ENCODE assay signal across 26 cellular contexts in genomic region chr7:125173571-125173970, GRCh38.
DNase-seq lines count a peak whose midpoint lies in the region; ATAC-seq, FAIRE-seq and TF ChIP-seq lines count a peak whose summit lies in the region.
"Had no signal": no experiment of that assay in that cellular context is flagged by ENCODE, and none has a peak within 500 bp of the region (broad histone marks: within the 10 kb centered on the region; RNA-seq: fewer than 3 reads in every experiment).

No MANE protein-coding gene starts in this region.

- DNase-seq in A549 (ENCODE audit: low read depth in 1 of 2, low spot score in 1 of 2): no peak
- DNase-seq in OCI-M1 (lab: John Stamatoyannopoulos, UW): peak; percentile 37
- DNase-seq in GM12878 (ENCODE audit: low read depth, low spot score): no peak
- peak; percentile 26 for DNase-seq in epithelial cell of prostate (ENCODE audit: low read depth, low spot score)
- no peak for DNase-seq in CD4-positive, alpha-beta memory T cell
- DNase-seq in stimulated activated CD4-positive, alpha-beta T cell treated with anti-CD3 and anti-CD28 coated beads, Interleukin-1b, Interleukin-23, amount 100 ng/mL, for 48 hours: no peak
- DNase-seq in CD8-positive, alpha-beta T cell: no peak
- no peak for DNase-seq in midbrain (lab: John Stamatoyannopoulos, UW)
- DNase-seq: CD8-positive, alpha-beta memory T cell; IMR-90; Karpas-422; MG63; NCI-H1048; NCI-H1436; NCI-H2029; NCI-H2171; NCI-H446; NCI-H526 treated with DMSO at 0.1 percent for 48 hours; NK-92 treated with Interleukin-12 subunit alpha and Interleukin-12 subunit beta, amount 100 ng/mL, for 24 hours; SIG-M5 had no signal

- no peaks in the 10 kb centered on the region for H3K27me3 Mint-ChIP-seq in CD4-positive, alpha-beta memory T cell
- H3K27me3 Mint-ChIP-seq in CD8-positive, alpha-beta T cell (ENCODE audit: low read depth): no peaks in the 10 kb centered on the region
- H3K27me3 Mint-ChIP-seq: CD8-positive, alpha-beta memory T cell had no signal

- CTCF ChIA-PET in A549 (lab: Yijun Ruan, JAX) (no interaction called here), GM12878 (lab: Yijun Ruan, JAX) (no interaction called here)
- CTCF ChIA-PET in CD4-positive, alpha-beta memory T cell (lab: Charles Lee; ENCODE audit: partially characterized antibody): no interaction called here
- CTCF ChIA-PET in CD8-positive, alpha-beta T cell (lab: Charles Lee): no interaction called here

- ATAC-seq in A549: no peak
- peak; percentile 83 for ATAC-seq in GM12878
- no peak for ATAC-seq in CD8-positive, alpha-beta T cell
- ATAC-seq: SK-N-SH treated with all-trans-retinoic acid at 6 μM for 48 hours had no signal

- no peaks in the 10 kb centered on the region for H3K27me3 ChIP-seq in GM12878 (replicated peaks in 1 of 2; ENCODE audit: control insufficient read depth in 2 of 2, insufficient read depth in 2 of 2, low read length in 1 of 2)
- no peaks in the 10 kb centered on the region for H3K27me3 ChIP-seq in CD4-positive, alpha-beta memory T cell (ENCODE audit: insufficient read depth, low read length)
- no peaks in the 10 kb centered on the region for H3K27me3 ChIP-seq in CD8-positive, alpha-beta T cell (ENCODE audit: insufficient read depth, low read length)
- H3K27me3 ChIP-seq: BLaER1, MG63 had no signal

- POLR2A ChIA-PET in A549 (lab: Yijun Ruan, JAX): no interaction called here
- POLR2A ChIA-PET in GM12878 (lab: Charles Lee): no interaction called here
- POLR2A ChIA-PET in CD4-positive, alpha-beta memory T cell (lab: Charles Lee; ENCODE audit: partially characterized antibody): no interaction called here
- POLR2A ChIA-PET in CD8-positive, alpha-beta T cell (lab: Charles Lee): no interaction called here

- TF ChIP-seq POLR2A in A549 (IDR thresholded peaks at IDR 0.05; ENCODE audit: low read length) (no peak), GM12878 (IDR thresholded peaks at IDR 0.05; ENCODE audit: low read depth, low read length) (no peak)

- H3K4me1 ChIP-seq in A549: no peaks in the 10 kb centered on the region
- H3K4me1 ChIP-seq in GM12878 (ENCODE audit: control insufficient read depth, insufficient read depth, low read length): no peaks in the 10 kb centered on the region
- H3K4me1 ChIP-seq in CD4-positive, alpha-beta memory T cell (ENCODE audit: insufficient read depth, low read length): no peaks in the 10 kb centered on the region
- no peaks in the 10 kb centered on the region for H3K4me1 ChIP-seq in CD8-positive, alpha-beta T cell (ENCODE audit: insufficient read depth, low read length)
- H3K4me1 ChIP-seq: BLaER1 had no signal

- no peaks in the 10 kb centered on the region for H4K20me1 ChIP-seq in GM12878 (ENCODE audit: control insufficient read depth, insufficient read depth)
- H4K20me1 ChIP-seq: BLaER1 had no signal

- in situ Hi-C loops in GM12878 (cut with MboI): no loop called here

- peaks cover 0 to 3% (median under 1%) of the 10 kb centered on the region in 8 donors for H3K9me3 Mint-ChIP-seq in CD4-positive, alpha-beta memory T cell
- peaks cover 1% of the 10 kb centered on the region for H3K9me3 Mint-ChIP-seq in CD8-positive, alpha-beta T cell

- H3K4me3 ChIP-seq in A549 (no peak overlapping the region), GM12878 (no peak overlapping the region)
- no peak overlapping the region for H3K4me3 ChIP-seq in CD4-positive, alpha-beta memory T cell (ENCODE audit: low read length in 2 of 2)
- no peak overlapping the region for H3K4me3 ChIP-seq in CD8-positive, alpha-beta T cell (ENCODE audit: low read depth, low read length)
- H3K4me3 ChIP-seq: BLaER1, MG63 had no signal

- no peaks in the 10 kb centered on the region for H3K36me3 ChIP-seq in GM12878 (ENCODE audit: control insufficient read depth in 2 of 2, insufficient read depth in 2 of 2, low read length in 1 of 2)
- H3K36me3 ChIP-seq in CD4-positive, alpha-beta memory T cell (ENCODE audit: insufficient read depth, low read length): no peaks in the 10 kb centered on the region
- no peaks in the 10 kb centered on the region for H3K36me3 ChIP-seq in CD8-positive, alpha-beta T cell (ENCODE audit: insufficient read depth, low read length)
- H3K36me3 ChIP-seq: BLaER1, MG63 had no signal

- H3K4me2 ChIP-seq in A549 (no peak overlapping the region), GM12878 (ENCODE audit: control insufficient read depth, insufficient read depth) (no peak overlapping the region)
- H3K4me2 ChIP-seq: BLaER1 had no signal

- H3K36me3 Mint-ChIP-seq in CD4-positive, alpha-beta memory T cell: no peaks in the 10 kb centered on the region
- H3K36me3 Mint-ChIP-seq in CD8-positive, alpha-beta T cell: no peaks in the 10 kb centered on the region
- H3K36me3 Mint-ChIP-seq: CD8-positive, alpha-beta memory T cell had no signal

- TF ChIP-seq RAD21 in A549 (conservative IDR thresholded peaks at IDR 0.05 in 1 of 2, IDR thresholded peaks at IDR 0.05 in 1 of 2) (no peak), GM12878 (IDR thresholded peaks at IDR 0.05; ENCODE audit: insufficient read depth, low read depth, low read length) (no peak)

- SMC1A ChIA-PET in GM12878 (lab: Charles Lee; ENCODE audit: uncharacterized antibody, unreplicated experiment): no interaction called here

- no peak overlapping the region for H3K9ac ChIP-seq in GM12878 (ENCODE audit: control insufficient read depth, insufficient read depth, low read length)
- H3K9ac ChIP-seq: BLaER1 had no signal

- no peaks in the 10 kb centered on the region for H3K79me2 ChIP-seq in GM12878 (ENCODE audit: control insufficient read depth, insufficient read depth, low read length)

- no peaks in the 10 kb centered on the region for H3K4me1 Mint-ChIP-seq in CD4-positive, alpha-beta memory T cell
- H3K4me1 Mint-ChIP-seq in CD8-positive, alpha-beta T cell (ENCODE audit: low read depth): no peaks in the 10 kb centered on the region
- H3K4me1 Mint-ChIP-seq: CD8-positive, alpha-beta memory T cell had no signal

- TF ChIP-seq CTCF in A549 (IDR thresholded peaks at IDR 0.05) (no peak), GM12878 (IDR thresholded peaks at IDR 0.05 in 2 of 3, conservative IDR thresholded peaks at IDR 0.05 in 1 of 3; ENCODE audit: control insufficient read depth in 2 of 3, extremely low read depth in 1 of 3, insufficient read depth in 1 of 3, low read depth in 3 of 3, low read length in 3 of 3) (no peak)
- TF ChIP-seq CTCF in CD8-positive, alpha-beta T cell (IDR thresholded peaks at IDR 0.05): no peak

- H3K4me3 Mint-ChIP-seq in CD4-positive, alpha-beta memory T cell: no peak overlapping the region
- H3K4me3 Mint-ChIP-seq in CD8-positive, alpha-beta T cell: no peak overlapping the region
- H3K4me3 Mint-ChIP-seq: CD8-positive, alpha-beta memory T cell had no signal

- RAD21 ChIA-PET in GM12878 (lab: Charles Lee; ENCODE audit: unreplicated experiment): no interaction called here

- no peaks in the 10 kb centered on the region for H3K9me3 ChIP-seq in A549
- H3K9me3 ChIP-seq in GM12878 (replicated peaks; ENCODE audit: control insufficient read depth, insufficient read depth, low read length): no peaks in the 10 kb centered on the region
- no peaks in the 10 kb centered on the region for H3K9me3 ChIP-seq in CD4-positive, alpha-beta memory T cell (ENCODE audit: control insufficient read depth in 1 of 2, low read length in 2 of 2)
- no peaks in the 10 kb centered on the region for H3K9me3 ChIP-seq in CD8-positive, alpha-beta T cell (ENCODE audit: low read length)
- H3K9me3 ChIP-seq: BLaER1, MG63 had no signal

- H3K27ac ChIP-seq in A549: no peak overlapping the region
- no peak overlapping the region for H3K27ac ChIP-seq in GM12878 (ENCODE audit: control insufficient read depth, insufficient read depth)
- peak overlapping the region; percentile 41 for H3K27ac ChIP-seq in epithelial cell of prostate
- no peak overlapping the region for H3K27ac ChIP-seq in CD4-positive, alpha-beta memory T cell (ENCODE audit: low read depth, low read length)
- no peak overlapping the region for H3K27ac ChIP-seq in CD8-positive, alpha-beta T cell (ENCODE audit: low read depth, low read length)
- H3K27ac ChIP-seq: BLaER1, RWPE1 had no signal

- FAIRE-seq in A549 (lab: Jason Lieb, UNC) (no peak), GM12878 (lab: Jason Lieb, UNC) (no peak)
- FAIRE-seq: A204.1, GM12892, GM18507 had no signal

- H2AFZ ChIP-seq in GM12878 (ENCODE audit: control insufficient read depth, low read depth, low read length): no peak overlapping the region

- intact Hi-C loops in GM12878 (cut with micrococcal nuclease; ENCODE audit: unreplicated experiment): no loop called here
- intact Hi-C loops in CD4-positive, alpha-beta memory T cell (cut with micrococcal nuclease): no loop called here
- intact Hi-C loops in CD8-positive, alpha-beta T cell (cut with DNase I, micrococcal nuclease): no loop called here

- H3K27ac Mint-ChIP-seq in CD4-positive, alpha-beta memory T cell: no peak overlapping the region
- H3K27ac Mint-ChIP-seq in CD8-positive, alpha-beta T cell: no peak overlapping the region
- H3K27ac Mint-ChIP-seq: CD8-positive, alpha-beta memory T cell had no signal

- 42% methylated on average over 2 of the region's 2 CpGs for WGBS in A549 (ENCODE audit: missing lambda C conversion rate)
- 25% methylated on average over 2 of the region's 2 CpGs for WGBS in GM12878 (ENCODE audit: insufficient coverage, insufficient replicate concordance, low lambda C conversion rate, missing lambda C conversion rate)

- no TSS peak for BruUV-seq in GM12878 (replicated peaks; lab: Mats Ljungman, UMichigan)

- TF ChIP-seq EP300 in A549 (IDR thresholded peaks at IDR 0.05) (no peak), GM12878 (IDR thresholded peaks at IDR 0.05; ENCODE audit: borderline replicate concordance in 1 of 2, control insufficient read depth in 1 of 2, low read depth in 2 of 2, low read length in 2 of 2) (no peak)

TF ChIP-seq in A549, 52 proteins besides CTCF, POLR2A, EP300 and RAD21 (continues in another document):
- no peak for TF ChIP-seq RFX5 (IDR thresholded peaks at IDR 0.05)
- TF ChIP-seq HOXB5 (CRISPR knock-in tag; IDR thresholded peaks at IDR 0.05): no peak
- no peak for TF ChIP-seq CBX8 (IDR thresholded peaks at IDR 0.05)
- TF ChIP-seq CHD2 (IDR thresholded peaks at IDR 0.05; ENCODE audit: low read length, partially characterized antibody): no peak
- no peak for TF ChIP-seq EHMT2 (IDR thresholded peaks at IDR 0.05; ENCODE audit: low read depth)
- no peak for TF ChIP-seq RCOR1 (IDR thresholded peaks at IDR 0.05; ENCODE audit: low read depth, low read length)
- peak; percentile 20 for TF ChIP-seq MAFK (IDR thresholded peaks at IDR 0.05; ENCODE audit: partially characterized antibody)
- TF ChIP-seq ZC3H11A (IDR thresholded peaks at IDR 0.05): no peak

TF ChIP-seq in GM12878, 131 proteins besides CTCF, POLR2A, EP300 and RAD21:
- TF ChIP-seq TCF7 (IDR thresholded peaks at IDR 0.05; ENCODE audit: borderline replicate concordance): no peak
- no peak for TF ChIP-seq EED (IDR thresholded peaks at IDR 0.05; ENCODE audit: low read depth)
- TF ChIP-seq WRNIP1 (IDR thresholded peaks at IDR 0.05; ENCODE audit: borderline replicate concordance, low read depth, low read length): no peak

Comparison
In these comparisons a context has a peak if more than half of its experiments do, and no peak if none do; other contexts are left out.
1. DNase-seq: peak in OCI-M1 (single experiment) and epithelial cell of prostate (single experiment); none in A549 (0 of 2), GM12878 (single experiment), CD4-positive, alpha-beta memory T cell (0 of 5), stimulated activated CD4-positive, alpha-beta T cell treated with anti-CD3 and anti-CD28 coated beads, Interleukin-1b, Interleukin-23, amount 100 ng/mL, for 48 hours (single experiment), CD8-positive, alpha-beta T cell (0 of 7) and midbrain (single experiment).